Comparison of ENCODE assay signal across 8 cellular contexts in the genomic region with DNA sequence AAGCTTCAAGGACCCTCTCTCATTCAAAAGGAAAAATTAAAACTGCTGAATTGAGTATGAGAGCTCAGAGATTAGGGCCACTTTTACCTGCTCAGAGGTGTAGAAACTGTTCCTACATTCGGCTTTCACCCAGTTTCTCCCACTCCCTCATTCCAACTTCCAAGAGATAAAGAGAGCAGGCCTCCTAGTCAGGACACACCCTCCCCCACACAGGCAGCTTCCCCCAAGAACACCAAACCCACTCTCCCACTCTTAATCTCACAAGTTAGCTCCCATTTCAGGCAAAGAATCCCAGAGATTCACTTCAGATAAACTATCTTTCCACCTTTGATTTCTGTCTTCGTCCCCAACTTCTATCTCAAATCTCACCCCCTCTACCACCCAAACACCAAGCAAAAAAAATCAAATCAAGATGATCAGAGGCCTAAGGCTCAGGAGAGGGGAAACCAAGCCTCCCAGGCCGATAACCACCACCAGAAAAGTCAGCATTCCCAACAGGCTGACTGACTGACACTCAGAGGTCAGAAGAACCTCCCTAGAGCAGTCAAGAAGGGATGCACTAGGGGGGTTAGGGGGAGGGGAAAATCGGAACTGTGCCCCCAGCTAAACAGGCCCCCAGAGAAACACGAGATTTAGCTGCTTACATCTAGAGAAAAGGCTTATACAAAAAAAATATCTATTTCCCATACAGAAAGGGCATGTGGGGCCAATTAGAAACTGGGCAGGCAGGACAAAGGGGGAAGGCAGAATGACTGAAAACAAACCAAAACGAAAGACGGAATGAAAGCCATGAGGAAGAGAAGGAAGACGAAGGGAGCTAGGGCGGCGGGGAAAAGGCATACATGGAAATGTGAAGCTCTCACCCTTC. TPM values are rescaled to one million over a fixed set of nuclear protein-coding genes. Genes with fewer than 3 reads are reported as not detected.
DNase-seq lines count a peak whose midpoint lies in the region; ATAC-seq and TF ChIP-seq lines count a peak whose summit lies in the region.

No MANE protein-coding gene starts in this region.

- H3K27me3 ChIP-seq in cardiac muscle cell, result no peaks in the 10 kb centered on the region
- H3K27me3 ChIP-seq in upper lobe of right lung, result no peaks in the 10 kb centered on the region

- TF ChIP-seq CTCF in cardiac muscle cell (IDR thresholded peaks at IDR 0.05; ENCODE audit: low read depth, low read length), result no peak
- TF ChIP-seq CTCF in astrocyte of the spinal cord (IDR thresholded peaks at IDR 0.05; ENCODE audit: low read depth, low read length), result no peak
- TF ChIP-seq CTCF in upper lobe of right lung (IDR thresholded peaks at IDR 0.05), result no peak

- peak overlapping the region; percentile 90 for H3K27ac ChIP-seq in cardiac muscle cell
- H3K27ac ChIP-seq in upper lobe of right lung, result peak overlapping the region; percentile 74

- H3K4me1 Mint-ChIP-seq in memory B cell, result peaks cover 27% of the 10 kb centered on the region

- peaks cover 32% of the 10 kb centered on the region for H3K36me3 ChIP-seq in cardiac muscle cell
- H3K36me3 ChIP-seq in upper lobe of right lung, result peaks cover 72% of the 10 kb centered on the region

- in situ Hi-C loops in astrocyte of the spinal cord (cut with HindIII; ENCODE audit: low sequenced_read_pairs), result no loop called here

- H3K9me3 ChIP-seq in cardiac muscle cell (ENCODE audit: low read depth), result no peaks in the 10 kb centered on the region
- no peaks in the 10 kb centered on the region for H3K9me3 ChIP-seq in upper lobe of right lung

- intact Hi-C loops in left cardiac atrium (cut with DNase I) (no loop called here), upper lobe of right lung (cut with DNase I) (no loop called here)

- peak overlapping the region; percentile 62 for H3K4me3 ChIP-seq in cardiac muscle cell
- peak overlapping the region; percentile 95 for H3K4me3 ChIP-seq in astrocyte of the spinal cord (ENCODE audit: low read depth, low read length)
- peak overlapping the region; percentile 71 for H3K4me3 ChIP-seq in upper lobe of right lung

- H3K27ac Mint-ChIP-seq in memory B cell, result peak overlapping the region; percentile 60

- no peak for ATAC-seq in left cardiac atrium
- ATAC-seq in memory B cell (ENCODE audit: low read depth), result no peak
- no peak for ATAC-seq in upper lobe of right lung
- no peak for ATAC-seq in GM21381 (IDR thresholded peaks at IDR 0.05; ENCODE audit: unreplicated experiment)

- peaks cover 16% of the 10 kb centered on the region for H3K36me3 Mint-ChIP-seq in memory B cell

- H3K4me1 ChIP-seq in cardiac muscle cell (ENCODE audit: low read depth), result peaks cover 25% of the 10 kb centered on the region
- peaks cover 33% of the 10 kb centered on the region for H3K4me1 ChIP-seq in upper lobe of right lung

- H3K9me3 Mint-ChIP-seq in memory B cell, result no peaks in the 10 kb centered on the region

- H3K4me3 Mint-ChIP-seq in memory B cell, result peak overlapping the region; percentile 81

- peak in 1 of 2 donors; percentile 19 for DNase-seq in cardiac muscle cell (ENCODE audit: low read depth in 1 of 2, low spot score in 1 of 2)
- no peak for DNase-seq in left cardiac atrium
- no peak for DNase-seq in astrocyte of the spinal cord (ENCODE audit: low read depth, low spot score)
- DNase-seq in memory B cell (ENCODE audit: low spot score in 2 of 2), result no peak
- DNase-seq in upper lobe of right lung, result no peak
- no peak for DNase-seq in stimulated activated CD4-positive, alpha-beta T cell treated with anti-CD3 and anti-CD28 coated beads, Interleukin-2, amount 100 ng/mL, for 48 hours
- no peak for DNase-seq in ecto neural progenitor cell (ENCODE audit: low spot score)

- H3K27me3 Mint-ChIP-seq in memory B cell, result no peaks in the 10 kb centered on the region

RNA-seq across cellular contexts. Expression of a gene that starts 13.2 kb away (rescaled TPM):
- total RNA-seq in cardiac muscle cell (8.6 and 8.9 TPM in 2 replicates), left cardiac atrium (1 to 10 TPM; 1.6 to 3.4 TPM), upper lobe of right lung (7.8 TPM)
- polyA plus RNA-seq in cardiac muscle cell, result 4.4 and 13.4 TPM in 2 replicates

RNA-seq across cellular contexts. Expression of a gene that starts 24.4 kb away (rescaled TPM):
- total RNA-seq in cardiac muscle cell (95.1 and 151 TPM in 2 replicates), left cardiac atrium (10 to 100 TPM; 71.4 to 77.5 TPM), upper lobe of right lung (161 TPM)
- 41.0 and 45.5 TPM in 2 replicates for polyA plus RNA-seq in cardiac muscle cell

RNA-seq across cellular contexts. Expression of a gene that starts 24.8 kb away (rescaled TPM):
- total RNA-seq in cardiac muscle cell (22.2 and 57.0 TPM in 2 replicates), left cardiac atrium (10 to 100 TPM; 30.8 to 37.9 TPM), upper lobe of right lung (55.3 TPM)
- 105 and 120 TPM in 2 replicates for polyA plus RNA-seq in cardiac muscle cell

RNA-seq across cellular contexts. Expression of a gene that starts 28.5 kb away (rescaled TPM):
- 0.12 TPM in 1 of 2 replicates, not detected in the other for total RNA-seq in cardiac muscle cell
- not detected in 2 replicates for polyA plus RNA-seq in cardiac muscle cell
- total RNA-seq in left cardiac atrium, result not detected
- not detected for total RNA-seq in upper lobe of right lung

RNA-seq across cellular contexts. Expression of a gene that starts 34.3 kb away (rescaled TPM):
- 0.15 TPM in 1 of 2 replicates, not detected in the other for total RNA-seq in cardiac muscle cell
- polyA plus RNA-seq in cardiac muscle cell, result not detected in 2 replicates
- total RNA-seq in left cardiac atrium, result not detected
- not detected for total RNA-seq in upper lobe of right lung
